In genomic region chrX:107659768-107660167, GRCh38 we compare ENCODE assay signal across 8 cellular contexts. TPM values are rescaled to one million over a fixed set of nuclear protein-coding genes. Genes with fewer than 3 reads are reported as not detected.
DNase-seq lines count a peak whose midpoint lies in the region; ATAC-seq, FAIRE-seq and TF ChIP-seq lines count a peak whose summit lies in the region.

No MANE protein-coding gene starts in this region.

- TF ChIP-seq CTCF in CD4-positive, alpha-beta T cell (IDR thresholded peaks at IDR 0.05), result peak; percentile 65

- DNase-seq in CD4-positive, alpha-beta T cell, result no peak
- DNase-seq in NCI-H748 treated with DMSO at 0.1 percent for 48 hours (lab: John Stamatoyannopoulos, UW) (peak; percentile 16), midbrain (lab: John Stamatoyannopoulos, UW) (peak; percentile 19), GM19240 (ENCODE audit: insufficient read length, low spot score) (no peak)

- peak; percentile 84 for FAIRE-seq in colon (lab: Jason Lieb, UNC)

- no peak overlapping the region for H3K27ac ChIP-seq in CD4-positive, alpha-beta T cell (ENCODE audit: low read depth, low read length)

- POLR2A ChIA-PET in CD4-positive, alpha-beta T cell (lab: Charles Lee), result interaction anchor here (1.5 to 3.7 kb wide), 4 partner anchors 14 to 116 kb away, joined by 5 to 23 read pairs (median 14); partner anchors contain the start of genes NCBP2L and TSC22D3

- no peak overlapping the region for H3K27ac Mint-ChIP-seq in CD4-positive, alpha-beta T cell

- CTCF ChIA-PET in CD4-positive, alpha-beta T cell (lab: Charles Lee), result interaction anchor here (0.6 to 9.5 kb wide), 11 partner anchors 10 to 121 kb away, joined by 3 to 92 read pairs (median 6); partner anchors contain the start of genes NCBP2L and TSC22D3

- intact Hi-C loops in CD4-positive, alpha-beta T cell (cut with DNase I, micrococcal nuclease), result loop anchor here (1.0 to 5.0 kb wide), 6 partner anchors 58 to 413 kb away; partner anchors contain the start of gene NCBP2L (in 2 of the 2)

- H3K9me3 Mint-ChIP-seq in CD4-positive, alpha-beta T cell, result no peaks in the 10 kb centered on the region

- no peaks in the 10 kb centered on the region for H3K27me3 Mint-ChIP-seq in CD4-positive, alpha-beta T cell

- H3K27me3 ChIP-seq in CD4-positive, alpha-beta T cell (ENCODE audit: control insufficient read depth, insufficient read depth, low read length), result no peaks in the 10 kb centered on the region

- no peaks in the 10 kb centered on the region for H3K9me3 ChIP-seq in CD4-positive, alpha-beta T cell (ENCODE audit: control insufficient read depth, low read length)

- no peak overlapping the region for H3K4me3 Mint-ChIP-seq in CD4-positive, alpha-beta T cell

- ATAC-seq in CD4-positive, alpha-beta T cell (ENCODE audit: poor library complexity), result peak; percentile 45
- ATAC-seq in GM19467 (IDR thresholded peaks at IDR 0.05; ENCODE audit: unreplicated experiment), result peak; percentile 61
- ATAC-seq in activated CD4-positive, CD25-positive, alpha-beta regulatory T cell treated with anti-CD3 and anti-CD28 coated beads, Interleukin-2, amount 50 U/mL, for 24 hours, result no peak
- ATAC-seq in GM21619 (IDR thresholded peaks at IDR 0.05; ENCODE audit: unreplicated experiment), result no peak

- peaks cover 24% of the 10 kb centered on the region for H3K4me1 Mint-ChIP-seq in CD4-positive, alpha-beta T cell (ENCODE audit: low read depth)

- no peaks in the 10 kb centered on the region for H3K36me3 Mint-ChIP-seq in CD4-positive, alpha-beta T cell (ENCODE audit: low read depth)

RNA-seq across cellular contexts. Expression of gene PRPS1, which starts 31.5 kb away (rescaled TPM):
- 10 to 100 TPM; 66.5 to 70.4 TPM for total RNA-seq in CD4-positive, alpha-beta T cell

Comparison
In these comparisons a context has a peak if more than half of its experiments do, and no peak if none do; other contexts are left out.
1. ATAC-seq: peak in CD4-positive, alpha-beta T cell (single experiment) and GM19467 (single experiment); none in activated CD4-positive, CD25-positive, alpha-beta regulatory T cell treated with anti-CD3 and anti-CD28 coated beads, Interleukin-2, amount 50 U/mL, for 24 hours (0 of 2) and GM21619 (single experiment).
2. DNase-seq: peak in NCI-H748 treated with DMSO at 0.1 percent for 48 hours (single experiment) and midbrain (single experiment); none in CD4-positive, alpha-beta T cell (0 of 10) and GM19240 (single experiment).